11 cellular contexts compared by ENCODE assay signal in genomic region chr11:114606802-114607075, GRCh38. TPM values are rescaled to one million over a fixed set of nuclear protein-coding genes. Genes with fewer than 3 reads are reported as not detected.
"Had no signal": no experiment of that assay in that cellular context is flagged by ENCODE, and none has a peak within 500 bp of the region (broad histone marks: within the 10 kb centered on the region; RNA-seq: fewer than 3 reads in every experiment).

No MANE protein-coding gene starts in this region.

RNA-seq across cellular contexts. Expression of gene NXPE4, which starts 11.2 kb away (rescaled TPM):
- total RNA-seq: OCI-LY7, PC-3, PC-9, Right ventricle myocardium inferior, Right ventricle myocardium superior, RPMI7951, SJCRH30, SJSA1, SK-MEL-5, T-cell had no signal
- polyA plus RNA-seq: SK-N-SH had no signal

RNA-seq across cellular contexts. Expression of gene NXPE1, which starts 47.1 kb away (rescaled TPM):
- total RNA-seq: OCI-LY7, PC-3, PC-9, Right ventricle myocardium inferior, Right ventricle myocardium superior, RPMI7951, SJCRH30, SJSA1, SK-MEL-5, T-cell had no signal
- polyA plus RNA-seq: SK-N-SH had no signal
